In genomic region chr19:16442386-16443276, GRCh38 we compare ENCODE assay signal across 2 cellular contexts.
TF ChIP-seq lines count a peak whose summit lies in the region.

No MANE protein-coding gene starts in this region.

TF ChIP-seq in GM12891, 5 proteins besides CTCF, POLR2A, EP300 and RAD21:
- TF ChIP-seq PAX5 (IDR thresholded peaks at IDR 0.05; ENCODE audit: insufficient read depth, low read length, severe bottlenecking) (no peak), SPI1 (IDR thresholded peaks at IDR 0.05; ENCODE audit: low read depth, low read length) (peak; percentile 26; the same call in 1 of the 2 replicates)

TF ChIP-seq in H1, 55 proteins besides CTCF, POLR2A, EP300 and RAD21:
- TF ChIP-seq TAF1 (IDR thresholded peaks at IDR 0.05; ENCODE audit: low read depth, low read length) (no peak), POU5F1 (IDR thresholded peaks at IDR 0.05; ENCODE audit: low read depth, low read length) (no peak), BACH1 (IDR thresholded peaks at IDR 0.05; ENCODE audit: low read length) (no peak), RNF2 (IDR thresholded peaks at IDR 0.05; ENCODE audit: borderline replicate concordance, low read depth, low read length, missing control alignments, poor library complexity, severe bottlenecking) (no peak), RFX5 (IDR thresholded peaks at IDR 0.05; ENCODE audit: borderline replicate concordance, low read depth, low read length) (no peak)
